In genomic region chr11:34487430-34487829, GRCh38 we compare ENCODE assay signal across 23 cellular contexts. TPM values are rescaled to one million over a fixed set of nuclear protein-coding genes. Genes with fewer than 3 reads are reported as not detected.
DNase-seq lines count a peak whose midpoint lies in the region; ATAC-seq lines count a peak whose summit lies in the region.
"Had no signal": no experiment of that assay in that cellular context is flagged by ENCODE, and none has a peak within 500 bp of the region (broad histone marks: within the 10 kb centered on the region; RNA-seq: fewer than 3 reads in every experiment).

No MANE protein-coding gene starts in this region.

- peaks cover 5% of the 10 kb centered on the region for H3K27me3 Mint-ChIP-seq in stimulated activated naive CD8-positive, alpha-beta T cell treated with anti-CD3 and anti-CD28 coated beads, Interleukin-15, amount 100 ng/mL, for 72 hours
- H3K27me3 Mint-ChIP-seq in activated T-helper 17 cell treated with anti-CD3 and anti-CD28 coated beads, Interleukin-2, amount 50 U/mL, for 72 hours, result peaks cover 15% of the 10 kb centered on the region

- ATAC-seq in stimulated activated naive CD8-positive, alpha-beta T cell treated with anti-CD3 and anti-CD28 coated beads, Interleukin-15, Interleukin-2, amounts not matched to agents 100 U/mL and 50 U/mL, for 24 hours, result peak; percentile 41
- no peak for ATAC-seq in stimulated activated naive CD8-positive, alpha-beta T cell treated with anti-CD3 and anti-CD28 coated beads, Interleukin-15, amount 100 ng/mL, for 72 hours
- ATAC-seq in HG02610 (IDR thresholded peaks at IDR 0.05; ENCODE audit: unreplicated experiment) (peak; percentile 42), HG03108 (IDR thresholded peaks at IDR 0.05; ENCODE audit: unreplicated experiment) (no peak)
- ATAC-seq in activated T-helper 17 cell treated with anti-CD3 and anti-CD28 coated beads, Interleukin-2, amount 50 U/mL, for 72 hours (replicated peaks), result peak; percentile 68
- ATAC-seq: HepG2 had no signal

- no peak overlapping the region for H3K27ac Mint-ChIP-seq in stimulated activated naive CD8-positive, alpha-beta T cell treated with anti-CD3 and anti-CD28 coated beads, Interleukin-15, amount 100 ng/mL, for 72 hours
- no peak overlapping the region for H3K27ac Mint-ChIP-seq in activated T-helper 17 cell treated with anti-CD3 and anti-CD28 coated beads, Interleukin-2, amount 50 U/mL, for 72 hours
- H3K27ac Mint-ChIP-seq: CD4-positive, alpha-beta memory T cell had no signal

- H3K4me1 Mint-ChIP-seq in stimulated activated naive CD8-positive, alpha-beta T cell treated with anti-CD3 and anti-CD28 coated beads, Interleukin-15, amount 100 ng/mL, for 72 hours, result no peaks in the 10 kb centered on the region
- no peaks in the 10 kb centered on the region for H3K4me1 Mint-ChIP-seq in activated T-helper 17 cell treated with anti-CD3 and anti-CD28 coated beads, Interleukin-2, amount 50 U/mL, for 72 hours
- H3K4me1 Mint-ChIP-seq: CD4-positive, alpha-beta memory T cell had no signal

- DNase-seq in stimulated activated naive CD8-positive, alpha-beta T cell treated with anti-CD3 and anti-CD28 coated beads, Interleukin-15, Interleukin-2, amounts not matched to agents 100 U/mL and 50 U/mL, for 24 hours, result no peak
- no peak for DNase-seq in stimulated activated naive CD8-positive, alpha-beta T cell treated with anti-CD3 and anti-CD28 coated beads, Interleukin-15, amount 100 ng/mL, for 72 hours
- DNase-seq in G401 (ENCODE audit: low spot score), result no peak
- no peak for DNase-seq in activated CD4-positive, alpha-beta T cell treated with anti-CD3 and anti-CD28 coated beads, Interleukin-2, amount 50 U/mL, for 4 hours
- no peak for DNase-seq in hepatic stellate cell (ENCODE audit: low spot score)
- DNase-seq: CD4-positive, alpha-beta memory T cell; DMS53; EL; KBM-7; NCI-H1105 treated with DMSO at 0.1 percent for 48 hours; NCI-H1694 treated with DMSO at 0.1 percent for 48 hours; NCI-H2107; NCI-H510A; NCI-H748 treated with DMSO at 0.1 percent for 48 hours; OCI-M1; SHP77; SK-N-SH had no signal

- no peak overlapping the region for H3K4me3 Mint-ChIP-seq in stimulated activated naive CD8-positive, alpha-beta T cell treated with anti-CD3 and anti-CD28 coated beads, Interleukin-15, amount 100 ng/mL, for 72 hours
- H3K4me3 Mint-ChIP-seq in activated T-helper 17 cell treated with anti-CD3 and anti-CD28 coated beads, Interleukin-2, amount 50 U/mL, for 72 hours, result no peak overlapping the region
- H3K4me3 Mint-ChIP-seq: CD4-positive, alpha-beta memory T cell had no signal

- no peaks in the 10 kb centered on the region for H3K9me3 Mint-ChIP-seq in stimulated activated naive CD8-positive, alpha-beta T cell treated with anti-CD3 and anti-CD28 coated beads, Interleukin-15, amount 100 ng/mL, for 72 hours
- no peaks in the 10 kb centered on the region for H3K9me3 Mint-ChIP-seq in activated T-helper 17 cell treated with anti-CD3 and anti-CD28 coated beads, Interleukin-2, amount 50 U/mL, for 72 hours
- H3K9me3 Mint-ChIP-seq: CD4-positive, alpha-beta memory T cell had no signal

- H3K36me3 Mint-ChIP-seq in activated T-helper 17 cell treated with anti-CD3 and anti-CD28 coated beads, Interleukin-2, amount 50 U/mL, for 72 hours (ENCODE audit: low read depth), result no peaks in the 10 kb centered on the region
- H3K36me3 Mint-ChIP-seq: CD4-positive, alpha-beta memory T cell had no signal

- in situ Hi-C loops in G401 (cut with HindIII; ENCODE audit: low sequenced_read_pairs), result no loop called here

RNA-seq across cellular contexts. Expression of gene ELF5, which starts 26.2 kb away (rescaled TPM):
- not detected for total RNA-seq in activated T-helper 17 cell treated with anti-CD3 and anti-CD28 coated beads, Interleukin-2, amount 50 U/mL, for 72 hours
- total RNA-seq in G401 (2014; rRNA removed; shearing (Covaris generic)), result not detected in 2 replicates
- total RNA-seq: A673; CD4-positive, alpha-beta memory T cell; H1 had no signal

RNA-seq across cellular contexts. Expression of gene CAT, which starts 48.7 kb away (rescaled TPM):
- total RNA-seq in activated T-helper 17 cell treated with anti-CD3 and anti-CD28 coated beads, Interleukin-2, amount 50 U/mL, for 72 hours, result 10 to 100 TPM; 12.4 to 25.6 TPM
- total RNA-seq in G401 (2014; rRNA removed; shearing (Covaris generic)), result 60.1 and 80.4 TPM in 2 replicates

Comparison
In these comparisons a context has a peak if more than half of its experiments do, and no peak if none do; other contexts are left out.
1. ATAC-seq: peak in stimulated activated naive CD8-positive, alpha-beta T cell treated with anti-CD3 and anti-CD28 coated beads, Interleukin-15, Interleukin-2, amounts not matched to agents 100 U/mL and 50 U/mL, for 24 hours (single experiment), HG02610 (single experiment) and activated T-helper 17 cell treated with anti-CD3 and anti-CD28 coated beads, Interleukin-2, amount 50 U/mL, for 72 hours (single experiment); none in stimulated activated naive CD8-positive, alpha-beta T cell treated with anti-CD3 and anti-CD28 coated beads, Interleukin-15, amount 100 ng/mL, for 72 hours (single experiment) and HG03108 (single experiment).